In genomic region chr12:110355080-110355479, GRCh38 we compare ENCODE assay signal across 10 cellular contexts. TPM values are rescaled to one million over a fixed set of nuclear protein-coding genes. Genes with fewer than 3 reads are reported as not detected.
DNase-seq lines count a peak whose midpoint lies in the region; FAIRE-seq and TF ChIP-seq lines count a peak whose summit lies in the region.
"Had no signal": no experiment of that assay in that cellular context is flagged by ENCODE, and none has a peak within 500 bp of the region (broad histone marks: within the 10 kb centered on the region; RNA-seq: fewer than 3 reads in every experiment).

No MANE protein-coding gene starts in this region.

- WGBS in esophagus squamous epithelium, 2 donors = 28 to 39% methylated on average over 3 of the region's 3 CpGs

- H3K27me3 Mint-ChIP-seq in CD4-positive, alpha-beta memory T cell = no peaks in the 10 kb centered on the region
- no peaks in the 10 kb centered on the region for H3K27me3 Mint-ChIP-seq in glutamatergic neuron (ENCODE audit: unreplicated experiment)

- DNase-seq in CD4-positive, alpha-beta memory T cell = peak in 3 of 5 donors; percentile 15 to 22 (median 15)
- DNase-seq in GM19238 (ENCODE audit: insufficient read length, low spot score) = peak; percentile 30
- no peak for DNase-seq in glutamatergic neuron
- no peak for DNase-seq in NCI-H2171 (lab: John Stamatoyannopoulos, UW)
- no peak for DNase-seq in esophagus squamous epithelium (lab: John Stamatoyannopoulos, UW)
- DNase-seq in DMS153 (lab: John Stamatoyannopoulos, UW) = no peak
- no peak for DNase-seq in GM12892 (ENCODE audit: insufficient read length)

- no peaks in the 10 kb centered on the region for H3K9me2 ChIP-seq in SU-DHL-6 (replicated peaks; ENCODE audit: insufficient read depth, low read length)

- POLR2A ChIA-PET in CD4-positive, alpha-beta memory T cell (lab: Charles Lee; ENCODE audit: partially characterized antibody) = no interaction called here

- peak overlapping the region in 2 of 7 donors; percentile 19 to 30 for H3K27ac Mint-ChIP-seq in CD4-positive, alpha-beta memory T cell
- H3K27ac Mint-ChIP-seq in glutamatergic neuron (ENCODE audit: unreplicated experiment) = peak overlapping the region; percentile 12

- no peak overlapping the region for H3K4me2 ChIP-seq in SU-DHL-6 (ENCODE audit: low read depth, low read length, poor library complexity, severe bottlenecking)

- peaks cover 3% of the 10 kb centered on the region for H3K4me1 ChIP-seq in CD4-positive, alpha-beta memory T cell (ENCODE audit: insufficient read depth, low read length)
- H3K4me1 ChIP-seq in esophagus squamous epithelium = peaks cover 0 to 16% (median 7%) of the 10 kb centered on the region in 3 donors

- peaks cover 14 to 24% (median 20%) of the 10 kb centered on the region in 4 donors for H3K4me1 Mint-ChIP-seq in CD4-positive, alpha-beta memory T cell
- H3K4me1 Mint-ChIP-seq in glutamatergic neuron (ENCODE audit: low read depth, unreplicated experiment) = peaks cover 7% of the 10 kb centered on the region

- H4K20me1 ChIP-seq in SU-DHL-6 (ENCODE audit: low read depth, low read length) = no peaks in the 10 kb centered on the region

- H3K4me3 ChIP-seq in CD4-positive, alpha-beta memory T cell (ENCODE audit: low read length in 2 of 2) = no peak overlapping the region
- H3K4me3 ChIP-seq in SU-DHL-6 (ENCODE audit: insufficient read depth, low read length, poor library complexity, severe bottlenecking) (no peak overlapping the region), esophagus squamous epithelium (no peak overlapping the region)
- H3K4me3 ChIP-seq: SJSA1 had no signal

- no peaks in the 10 kb centered on the region for H3K27me3 ChIP-seq in CD4-positive, alpha-beta memory T cell (ENCODE audit: insufficient read depth, low read length)
- H3K27me3 ChIP-seq in SU-DHL-6 (ENCODE audit: low read length) (no peaks in the 10 kb centered on the region), esophagus squamous epithelium (no peaks in the 10 kb centered on the region)
- H3K27me3 ChIP-seq: SJSA1 had no signal

- no peaks in the 10 kb centered on the region for H3K36me3 Mint-ChIP-seq in CD4-positive, alpha-beta memory T cell
- peaks cover 5% of the 10 kb centered on the region for H3K36me3 Mint-ChIP-seq in glutamatergic neuron (ENCODE audit: unreplicated experiment)

- no peak for FAIRE-seq in GM12892 (lab: Jason Lieb, UNC)
- FAIRE-seq: islet of Langerhans had no signal

- H3K36me3 ChIP-seq in CD4-positive, alpha-beta memory T cell (ENCODE audit: insufficient read depth, low read length) = no peaks in the 10 kb centered on the region
- no peaks in the 10 kb centered on the region for H3K36me3 ChIP-seq in SU-DHL-6 (ENCODE audit: low read length)
- H3K36me3 ChIP-seq in esophagus squamous epithelium = peaks cover 0 to 16% (median 0%) of the 10 kb centered on the region in 3 donors

- intact Hi-C loops in CD4-positive, alpha-beta memory T cell (cut with micrococcal nuclease) = loop anchor here (2.0 to 10.0 kb wide), 2 partner anchors 76 to 530 kb away; no protein-coding TSS in a partner anchor
- intact Hi-C loops in esophagus squamous epithelium (cut with DNase I) = no loop called here

- H3K79me2 ChIP-seq in SU-DHL-6 (ENCODE audit: insufficient read depth, low read length) = no peaks in the 10 kb centered on the region

- peak overlapping the region in 3 of 8 donors; percentile 5 to 39 (median 18) for H3K4me3 Mint-ChIP-seq in CD4-positive, alpha-beta memory T cell
- H3K4me3 Mint-ChIP-seq in glutamatergic neuron (ENCODE audit: unreplicated experiment) = no peak overlapping the region

- H3F3A ChIP-seq in SU-DHL-6 (ENCODE audit: insufficient read depth) = peaks cover 20% of the 10 kb centered on the region; the same call in 1 of the 2 replicates

- CTCF ChIA-PET in CD4-positive, alpha-beta memory T cell (lab: Charles Lee; ENCODE audit: partially characterized antibody) = interaction anchor here (0.7 to 3.9 kb wide), 3 partner anchors 76 to 708 kb away, joined by 3 to 25 read pairs (median 4); no protein-coding TSS in a partner anchor

- H3K9ac ChIP-seq in SU-DHL-6 (ENCODE audit: low read length) = no peak overlapping the region

- H3K27ac ChIP-seq in CD4-positive, alpha-beta memory T cell (ENCODE audit: low read depth, low read length) = no peak overlapping the region
- H3K27ac ChIP-seq in SU-DHL-6 (ENCODE audit: low read depth, low read length) (no peak overlapping the region), esophagus squamous epithelium (peak overlapping the region in 2 of 4 donors; percentile 55 to 62)
- H3K27ac ChIP-seq: SJSA1 had no signal

- no peak overlapping the region for H2AFZ ChIP-seq in SU-DHL-6 (ENCODE audit: low read depth, low read length, severe bottlenecking)

- no peak for TF ChIP-seq POLR2A in esophagus squamous epithelium (IDR thresholded peaks at IDR 0.05)
- TF ChIP-seq POLR2A in GM12892 (IDR thresholded peaks at IDR 0.05; ENCODE audit: low read depth, low read length) = no peak

- TF ChIP-seq CTCF in SU-DHL-6 (IDR thresholded peaks at IDR 0.05; ENCODE audit: insufficient read depth, low read length, poor library complexity, severe bottlenecking) = peak; percentile 33
- TF ChIP-seq CTCF in glutamatergic neuron (IDR thresholded peaks at IDR 0.05; ENCODE audit: partially characterized antibody, unreplicated experiment) = peak; percentile 33
- peak in 3 of 6 experiments; percentile 23 to 44 (median 38) for TF ChIP-seq CTCF in esophagus squamous epithelium (IDR thresholded peaks at IDR 0.05)

- no peaks in the 10 kb centered on the region for H3K9me3 Mint-ChIP-seq in CD4-positive, alpha-beta memory T cell
- H3K9me3 Mint-ChIP-seq in glutamatergic neuron (ENCODE audit: unreplicated experiment) = peaks cover 4% of the 10 kb centered on the region

- no peaks in the 10 kb centered on the region for H3K9me3 ChIP-seq in CD4-positive, alpha-beta memory T cell (ENCODE audit: control insufficient read depth in 1 of 2, low read length in 2 of 2)
- no peaks in the 10 kb centered on the region for H3K9me3 ChIP-seq in SU-DHL-6 (ENCODE audit: insufficient read depth, low read length)
- no peaks in the 10 kb centered on the region for H3K9me3 ChIP-seq in esophagus squamous epithelium
- H3K9me3 ChIP-seq: SJSA1 had no signal

RNA-seq across cellular contexts. Expression of gene ANAPC7, which starts 48.4 kb away (rescaled TPM):
- 10 to 100 TPM; 69.9 to 70.1 TPM for total RNA-seq in CD4-positive, alpha-beta memory T cell
- polyA plus RNA-seq in CD4-positive, alpha-beta memory T cell = 10 to 100 TPM; 28.8 to 30.8 TPM
- total RNA-seq in glutamatergic neuron (ENCODE audit: unreplicated experiment) (93.7 TPM), esophagus squamous epithelium (10 to 100 TPM; 67.5 to 78.8 (median 74.4) TPM)
- 41.6 TPM for polyA plus RNA-seq in GM12892 (2012; ENCODE audit: missing spikeins)

Comparison
In these comparisons a context has a peak if more than half of its experiments do, and no peak if none do; other contexts are left out.
1. DNase-seq: peak in CD4-positive, alpha-beta memory T cell (3 of 5) and GM19238 (single experiment); none in glutamatergic neuron (single experiment), NCI-H2171 (single experiment), esophagus squamous epithelium (single experiment), DMS153 (single experiment) and GM12892 (single experiment).